In the genomic region with DNA sequence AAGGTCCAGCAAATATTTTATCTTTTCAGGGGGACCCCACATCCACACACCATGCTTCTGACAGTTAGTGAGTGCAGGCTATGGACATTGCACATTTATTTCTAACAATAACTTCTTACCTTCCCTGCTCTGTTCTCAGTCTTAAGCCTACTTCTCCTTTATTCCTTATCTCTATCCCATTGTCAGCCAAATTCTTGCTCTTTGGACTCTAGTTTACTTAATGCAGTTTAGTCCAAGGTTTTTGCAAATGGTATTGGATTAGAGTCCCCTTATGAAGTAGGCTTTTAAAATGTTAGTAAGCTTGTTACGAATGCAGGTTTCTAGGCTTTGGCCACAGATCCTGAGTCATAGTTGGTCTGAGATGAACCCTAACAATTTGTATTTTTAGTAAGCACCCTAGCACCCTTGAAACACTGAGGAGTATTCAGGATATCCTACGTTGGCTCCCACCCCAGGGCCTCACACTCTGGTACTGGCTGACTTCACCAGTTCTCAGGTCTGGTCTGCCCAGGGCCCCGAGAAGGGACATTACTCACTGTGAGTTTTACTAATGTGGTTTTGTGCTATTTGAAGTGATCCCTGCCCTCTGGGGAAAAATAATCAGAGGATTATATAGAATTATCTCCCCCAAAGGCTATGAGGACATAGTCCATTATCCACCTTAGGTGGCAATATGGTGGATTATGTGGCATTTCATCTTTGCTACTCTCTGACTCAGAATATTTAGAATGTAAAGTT, we compare ENCODE assay signal across 1 cellular context.
TF ChIP-seq lines count a peak whose summit lies in the region.

No MANE protein-coding gene starts in this region.

TF ChIP-seq in endothelial cell of umbilical vein, 7 proteins besides CTCF, POLR2A, EP300 and RAD21 (continued from another document):
- no peak for TF ChIP-seq GATA2 (IDR thresholded peaks at IDR 0.05; ENCODE audit: insufficient read depth, insufficient read length, low read depth, low read length)
- TF ChIP-seq, protein P1, sequence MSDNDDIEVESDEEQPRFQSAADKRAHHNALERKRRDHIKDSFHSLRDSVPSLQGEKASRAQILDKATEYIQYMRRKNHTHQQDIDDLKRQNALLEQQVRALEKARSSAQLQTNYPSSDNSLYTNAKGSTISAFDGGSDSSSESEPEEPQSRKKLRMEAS (IDR thresholded peaks at IDR 0.05; ENCODE audit: insufficient read depth, insufficient read length) = no peak
- TF ChIP-seq MYC (IDR thresholded peaks at IDR 0.05; ENCODE audit: low read depth, low read length) = no peak
- TF ChIP-seq JUN (IDR thresholded peaks at IDR 0.05; ENCODE audit: borderline replicate concordance, insufficient read depth, insufficient read length, low read depth) = no peak
